In the genomic region with DNA sequence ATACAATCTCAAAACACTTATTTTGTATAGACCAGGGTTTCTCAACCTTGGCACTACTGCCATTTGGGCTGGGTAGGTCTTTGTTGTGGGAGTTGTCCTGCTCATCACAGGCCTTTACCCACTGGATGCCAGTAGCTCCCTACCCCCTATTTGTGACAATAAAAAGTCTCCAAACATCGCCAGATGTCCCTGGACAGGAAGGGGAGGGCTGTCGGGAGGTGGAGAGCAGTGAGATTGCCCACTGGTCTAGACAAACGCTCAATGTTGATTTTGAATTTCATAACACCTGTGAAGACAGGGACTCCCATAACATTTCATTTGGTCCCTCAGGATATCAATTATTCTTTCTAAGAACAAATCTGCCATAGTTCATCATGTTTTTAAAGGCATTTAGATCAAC, we compare ENCODE assay signal across 32 cellular contexts.
"Had no signal": no experiment of that assay in that cellular context is flagged by ENCODE, and none has a peak within 500 bp of the region (broad histone marks: within the 10 kb centered on the region; RNA-seq: fewer than 3 reads in every experiment).

No MANE protein-coding gene starts in this region.

- H3K4me1 Mint-ChIP-seq: activated CD4-positive, alpha-beta T cell treated with anti-CD3 and anti-CD28 coated beads for 36 hours had no signal

- H3K4me1 ChIP-seq: adrenal gland, body of pancreas, breast epithelium, Peyer's patch, SJSA1 had no signal

- H3K36me3 ChIP-seq: adrenal gland, breast epithelium, Peyer's patch, SJSA1 had no signal

- H3K4me3 ChIP-seq: adrenal gland, body of pancreas, breast epithelium, Peyer's patch, SJSA1 had no signal

- ATAC-seq: activated CD4-positive, alpha-beta T cell treated with anti-CD3 and anti-CD28 coated beads for 36 hours; activated CD4-positive, CD25-positive, alpha-beta regulatory T cell treated with anti-CD3 and anti-CD28 coated beads, Interleukin-2, amount 50 U/mL, for 24 hours; activated naive CD4-positive, alpha-beta T cell treated with anti-CD3 and anti-CD28 coated beads, Interleukin-2, amount 50 U/mL, for 72 hours; activated T-cell treated with anti-CD3 and anti-CD28 coated beads, Interleukin-2, amount 50 U/mL, for 4 hours; body of pancreas; PC-3; WTC11 had no signal

- H3K4me3 Mint-ChIP-seq: activated CD4-positive, alpha-beta memory T cell treated with anti-CD3 and anti-CD28 coated beads for 36 hours; activated CD4-positive, alpha-beta T cell treated with anti-CD3 and anti-CD28 coated beads for 36 hours; activated naive CD4-positive, alpha-beta T cell treated with anti-CD3 and anti-CD28 coated beads for 36 hours; activated T-cell treated with anti-CD3 and anti-CD28 coated beads, Interleukin-2, amount 50 U/mL, for 4 hours; activated T-helper 1 cell treated with anti-CD3 and anti-CD28 coated beads, Interleukin-12 subunit alpha, Interleukin-12 subunit beta, Interleukin-2, Interleukin-4 antibody, amounts not matched to agents 30 ng/mL and 10 ng/mL and 1 ng/mL, durations not matched to agents 14 hours and 24 hours and 36 hours; T-helper 1 cell treated with Interleukin-12 subunit alpha and Interleukin-12 subunit beta and Interleukin-4 antibody, amounts not matched to agents 30 μg/mL and 1 μg/mL, for 36 hours; T-helper 2 cell treated with Interferon-gamma antibody and Interleukin-4, amounts not matched to agents 5 μg/mL and 100 μg/mL, for 36 hours; WTC11 had no signal

- H3K9me3 ChIP-seq: adrenal gland, body of pancreas, breast epithelium, Peyer's patch, SJSA1, SK-N-SH had no signal

- DNase-seq: activated CD4-positive, alpha-beta memory T cell treated with anti-CD3 and anti-CD28 coated beads for 36 hours; activated CD4-positive, alpha-beta T cell treated with anti-CD3 and anti-CD28 coated beads for 36 hours; activated CD4-positive, alpha-beta T cell treated with anti-CD3 and anti-CD28 coated beads, Interleukin-2, amount 50 U/mL, for 1 hour; activated CD8-positive, alpha-beta memory T cell treated with anti-CD3 and anti-CD28 coated beads, Interleukin-2, amount 50 U/mL, for 4 hours; activated gamma-delta T cell treated with Interleukin-2 at 50 U/mL for 16 hours; activated naive CD4-positive, alpha-beta T cell treated with anti-CD3 and anti-CD28 coated beads for 36 hours; activated T-cell treated with anti-CD3 and anti-CD28 coated beads for 4 hours; activated T-cell treated with anti-CD3 and anti-CD28 coated beads, Interleukin-2, amount 50 U/mL, for 4 hours; adrenal gland; body of pancreas; cerebellar nuclear complex; NCI-H1105; NCI-H1417 treated with DMSO at 0.1 percent for 48 hours; NCI-H1694 treated with DMSO at 0.1 percent for 48 hours; NCI-H2029 treated with DMSO at 0.1 percent for 48 hours; NCI-H345; NCI-H526 treated with DMSO at 0.1 percent for 48 hours; NK-92 treated with Interleukin-12 subunit alpha and Interleukin-12 subunit beta, amount 100 ng/mL, for 24 hours; PC-3; Peyer's patch; RPMI8226; SHP77 treated with DMSO at 0.1 percent for 48 hours; SK-N-SH had no signal

- H3K27me3 ChIP-seq: adrenal gland, body of pancreas, breast epithelium, Peyer's patch, SJSA1 had no signal

- H3K36me3 Mint-ChIP-seq: activated CD4-positive, alpha-beta memory T cell treated with anti-CD3 and anti-CD28 coated beads for 36 hours; activated naive CD4-positive, alpha-beta T cell treated with anti-CD3 and anti-CD28 coated beads, Interleukin-2, amount 50 U/mL, for 72 hours; WTC11 had no signal

- H3K27ac Mint-ChIP-seq: activated CD4-positive, alpha-beta memory T cell treated with anti-CD3 and anti-CD28 coated beads for 36 hours; activated CD4-positive, alpha-beta T cell treated with anti-CD3 and anti-CD28 coated beads for 36 hours; activated naive CD4-positive, alpha-beta T cell treated with anti-CD3 and anti-CD28 coated beads for 36 hours; activated naive CD4-positive, alpha-beta T cell treated with anti-CD3 and anti-CD28 coated beads, Interleukin-2, amount 50 U/mL, for 72 hours; activated T-helper 1 cell treated with anti-CD3 and anti-CD28 coated beads, Interleukin-12 subunit alpha, Interleukin-12 subunit beta, Interleukin-2, Interleukin-4 antibody, amounts not matched to agents 30 ng/mL and 10 ng/mL and 1 ng/mL, durations not matched to agents 14 hours and 24 hours and 36 hours; T-helper 1 cell treated with Interleukin-12 subunit alpha and Interleukin-12 subunit beta and Interleukin-4 antibody, amounts not matched to agents 30 μg/mL and 1 μg/mL, for 36 hours; T-helper 2 cell treated with Interferon-gamma antibody and Interleukin-4, amounts not matched to agents 5 μg/mL and 100 μg/mL, for 36 hours; WTC11 had no signal

- H3K9me3 Mint-ChIP-seq: activated CD4-positive, alpha-beta memory T cell treated with anti-CD3 and anti-CD28 coated beads for 36 hours; activated naive CD4-positive, alpha-beta T cell treated with anti-CD3 and anti-CD28 coated beads for 36 hours; activated T-helper 1 cell treated with anti-CD3 and anti-CD28 coated beads, Interleukin-12 subunit alpha, Interleukin-12 subunit beta, Interleukin-2, Interleukin-4 antibody, amounts not matched to agents 30 ng/mL and 10 ng/mL and 1 ng/mL, durations not matched to agents 14 hours and 24 hours and 36 hours; T-helper 1 cell treated with Interleukin-12 subunit alpha and Interleukin-12 subunit beta and Interleukin-4 antibody, amounts not matched to agents 30 μg/mL and 1 μg/mL, for 36 hours; T-helper 2 cell treated with Interferon-gamma antibody and Interleukin-4, amounts not matched to agents 5 μg/mL and 100 μg/mL, for 36 hours had no signal

- H3K27ac ChIP-seq: adrenal gland, body of pancreas, breast epithelium, KMS-11, Peyer's patch, SJSA1 had no signal
